ENCODE assay signal across 15 cellular contexts in genomic region chr14:60356921-60357550, GRCh38.
DNase-seq lines count a peak whose midpoint lies in the region; ATAC-seq, FAIRE-seq and TF ChIP-seq lines count a peak whose summit lies in the region.
"Had no signal": no experiment of that assay in that cellular context is flagged by ENCODE, and none has a peak within 500 bp of the region (broad histone marks: within the 10 kb centered on the region; RNA-seq: fewer than 3 reads in every experiment).

No MANE protein-coding gene starts in this region.

- H3K27ac ChIP-seq in OCI-LY1 (ENCODE audit: low read depth, low read length, poor library complexity, severe bottlenecking) = no peak overlapping the region
- H3K27ac ChIP-seq: colonic mucosa, GM23248, HL-60, ovary, VCaP had no signal

- H3K4me3 Mint-ChIP-seq in natural killer cell = no peak overlapping the region

- H3K4me2 ChIP-seq in OCI-LY1 (ENCODE audit: low read length) = peak overlapping the region; percentile 21; the same call in 1 of the 2 replicates

- H3K36me3 Mint-ChIP-seq in natural killer cell = no peaks in the 10 kb centered on the region
- H3K36me3 Mint-ChIP-seq: activated naive CD4-positive, alpha-beta T cell treated with anti-CD3 and anti-CD28 coated beads, Interleukin-2, amount 50 U/mL, for 72 hours had no signal

- peak overlapping the region; percentile 35; the same call in 1 of the 2 replicates for H2AFZ ChIP-seq in OCI-LY1 (ENCODE audit: low read length)
- H2AFZ ChIP-seq: GM23248 had no signal

- TF ChIP-seq CTCF in D721Med (IDR thresholded peaks at IDR 0.05; ENCODE audit: insufficient read depth, missing control alignments) (no peak), OCI-LY1 (IDR thresholded peaks at IDR 0.05; ENCODE audit: low read length) (no peak), natural killer cell (IDR thresholded peaks at IDR 0.05) (no peak)

- peaks cover 9 to 12% of the 10 kb centered on the region in 2 donors for H3K27me3 Mint-ChIP-seq in natural killer cell (ENCODE audit: low read depth in 2 of 2)

- H3K4me1 ChIP-seq in OCI-LY1 (ENCODE audit: insufficient read depth, low read length, severe bottlenecking) = peaks cover 22% of the 10 kb centered on the region
- H3K4me1 ChIP-seq: colonic mucosa had no signal

- ATAC-seq in natural killer cell (no peak), HG03521 (IDR thresholded peaks at IDR 0.05; ENCODE audit: unreplicated experiment) (no peak)
- ATAC-seq: activated naive CD4-positive, alpha-beta T cell treated with anti-CD3 and anti-CD28 coated beads, Interleukin-2, amount 50 U/mL, for 72 hours had no signal

- H3K9me3 Mint-ChIP-seq in natural killer cell = no peaks in the 10 kb centered on the region
- H3K9me3 Mint-ChIP-seq: activated naive CD4-positive, alpha-beta T cell treated with anti-CD3 and anti-CD28 coated beads, Interleukin-2, amount 50 U/mL, for 72 hours had no signal

- no peaks in the 10 kb centered on the region for H3K36me3 ChIP-seq in OCI-LY1 (ENCODE audit: insufficient read depth, low read length)
- H3K36me3 ChIP-seq: colonic mucosa, ovary had no signal

- H3K9me2 ChIP-seq in OCI-LY1 (ENCODE audit: low read depth, low read length) = no peaks in the 10 kb centered on the region

- H4K20me1 ChIP-seq in OCI-LY1 (ENCODE audit: insufficient read depth, low read length) = no peaks in the 10 kb centered on the region

- DNase-seq in D721Med (ENCODE audit: insufficient read length, low spot score) (no peak), NCI-H1417 treated with DMSO at 0.1 percent for 48 hours (lab: John Stamatoyannopoulos, UW) (peak; percentile 42), islet precursor cell (peak; percentile 72), natural killer cell (no peak), cortex of kidney (lab: John Stamatoyannopoulos, UW) (no peak), GM19238 (ENCODE audit: insufficient read length, low spot score) (no peak)
- DNase-seq: colonic mucosa, GM23248, ovary had no signal

- no peaks in the 10 kb centered on the region for H3K9me3 ChIP-seq in OCI-LY1 (ENCODE audit: low read length)
- H3K9me3 ChIP-seq: colonic mucosa, ovary had no signal

- no peaks in the 10 kb centered on the region for H3K4me1 Mint-ChIP-seq in natural killer cell

- H3K9ac ChIP-seq in OCI-LY1 (ENCODE audit: low read length) = no peak overlapping the region
- H3K9ac ChIP-seq: GM23248 had no signal

- H3F3A ChIP-seq in OCI-LY1 (ENCODE audit: insufficient read depth, low read length) = no peaks in the 10 kb centered on the region

- intact Hi-C loops in natural killer cell (cut with micrococcal nuclease) = no loop called here

- FAIRE-seq in D721Med (lab: Jason Lieb, UNC) = peak; percentile 92
- FAIRE-seq: GM19239 had no signal

- no peaks in the 10 kb centered on the region for H3K79me2 ChIP-seq in OCI-LY1 (ENCODE audit: insufficient read depth, low read length)

- no peak overlapping the region for H3K27ac Mint-ChIP-seq in natural killer cell
- H3K27ac Mint-ChIP-seq: activated naive CD4-positive, alpha-beta T cell treated with anti-CD3 and anti-CD28 coated beads, Interleukin-2, amount 50 U/mL, for 72 hours had no signal

- H3K4me3 ChIP-seq in OCI-LY1 (ENCODE audit: low read depth, low read length, poor library complexity, severe bottlenecking) = no peak overlapping the region
- H3K4me3 ChIP-seq: colonic mucosa, GM23248, ovary had no signal

- H3K27me3 ChIP-seq in OCI-LY1 (ENCODE audit: insufficient read depth, low read length) = no peaks in the 10 kb centered on the region
- H3K27me3 ChIP-seq: colonic mucosa, ovary had no signal

Comparison
In these comparisons a context has a peak if more than half of its experiments do, and no peak if none do; other contexts are left out.
1. DNase-seq: peak in NCI-H1417 treated with DMSO at 0.1 percent for 48 hours (single experiment) and islet precursor cell (single experiment); none in D721Med (single experiment), natural killer cell (single experiment), cortex of kidney (single experiment) and GM19238 (single experiment).